Comparison of ENCODE assay signal across 8 cellular contexts in the genomic region with DNA sequence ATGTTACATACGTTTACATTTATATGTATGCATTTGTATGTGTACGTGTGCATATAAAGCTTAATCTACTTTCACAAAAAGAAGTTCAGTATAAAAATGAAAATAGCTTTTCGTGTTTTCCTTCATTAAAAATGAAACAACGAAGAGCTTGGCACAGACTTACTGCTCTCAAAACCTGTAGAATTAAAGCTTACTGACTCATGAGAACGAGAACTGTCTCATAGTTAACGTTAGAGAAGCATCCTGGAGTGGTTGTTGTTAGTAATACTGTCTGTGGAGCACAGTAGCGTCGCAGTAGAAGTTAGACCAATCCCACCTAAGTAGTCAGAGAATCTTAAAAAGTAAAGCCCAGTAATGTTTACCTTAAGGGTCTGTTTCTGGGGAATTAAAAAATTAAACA. TPM values are rescaled to one million over a fixed set of nuclear protein-coding genes. Genes with fewer than 3 reads are reported as not detected.
A peak's percentile ranks its signal among the peaks of the same experiment; 100 is the strongest.
DNase-seq lines count a peak whose midpoint lies in the region; ATAC-seq and TF ChIP-seq lines count a peak whose summit lies in the region.

No MANE protein-coding gene starts in this region.

- ATAC-seq in HG03442 (IDR thresholded peaks at IDR 0.05; ENCODE audit: unreplicated experiment): no peak

- H3K9ac ChIP-seq in ES-I3 (ENCODE audit: low read depth, low read length): peak overlapping the region; percentile 89; the same call in 1 of the 2 replicates

- no peaks in the 10 kb centered on the region for H3K9me3 ChIP-seq in ES-I3 (ENCODE audit: control insufficient read depth, insufficient read depth, low read length)

- TF ChIP-seq CTCF in choroid plexus epithelial cell (conservative IDR thresholded peaks at IDR 0.05; ENCODE audit: low read depth, low read length): no peak

- H3K4me1 ChIP-seq in ES-I3 (ENCODE audit: insufficient read depth, low read length): peaks cover 10% of the 10 kb centered on the region

- H3K36me3 ChIP-seq in ES-I3 (ENCODE audit: insufficient read depth, low read length): peaks cover 1% of the 10 kb centered on the region; the same call in 1 of the 2 replicates

- DNase-seq in NAMALWA (ENCODE audit: low spot score): peak; percentile 22
- peak; percentile 58 for DNase-seq in choroid plexus epithelial cell (ENCODE audit: low read depth)
- peak; percentile 19 for DNase-seq in myocyte (ENCODE audit: low read depth)
- DNase-seq in NCI-H524 (lab: John Stamatoyannopoulos, UW): no peak
- DNase-seq in stimulated activated naive CD4-positive, alpha-beta T cell treated with Interleukin-2 at 50 U/mL for 16 hours (lab: John Stamatoyannopoulos, UW): no peak
- no peak for DNase-seq in NCI-H82 treated with DMSO at 0.1 percent for 48 hours (lab: John Stamatoyannopoulos, UW; ENCODE audit: unreplicated experiment)

- peak overlapping the region; percentile 61 for H3K4me3 ChIP-seq in choroid plexus epithelial cell (ENCODE audit: low read depth, low read length)

RNA-seq across cellular contexts. Expression of a gene that starts 1.3 kb away (rescaled TPM):
- 58.7 and 62.7 TPM in 2 replicates for total RNA-seq in myocyte
- polyA plus RNA-seq in myocyte (2012): 51.3 TPM

RNA-seq across cellular contexts. Expression of a gene that starts 46.3 kb away (rescaled TPM):
- 1.4 and 3.5 TPM in 2 replicates for total RNA-seq in myocyte
- polyA plus RNA-seq in myocyte (2012): 0.20 TPM

RNA-seq across cellular contexts. Expression of a gene that starts 46.8 kb away (rescaled TPM):
- 8.3 and 10.7 TPM in 2 replicates for total RNA-seq in myocyte
- 26.8 TPM for polyA plus RNA-seq in myocyte (2012)

Comparison
In these comparisons a context has a peak if more than half of its experiments do, and no peak if none do; other contexts are left out.
1. DNase-seq: peak in NAMALWA (single experiment), choroid plexus epithelial cell (single experiment) and myocyte (single experiment); none in NCI-H524 (0 of 2), stimulated activated naive CD4-positive, alpha-beta T cell treated with Interleukin-2 at 50 U/mL for 16 hours (single experiment) and NCI-H82 treated with DMSO at 0.1 percent for 48 hours (single experiment).